ENCODE assay signal across 26 cellular contexts in the genomic region with DNA sequence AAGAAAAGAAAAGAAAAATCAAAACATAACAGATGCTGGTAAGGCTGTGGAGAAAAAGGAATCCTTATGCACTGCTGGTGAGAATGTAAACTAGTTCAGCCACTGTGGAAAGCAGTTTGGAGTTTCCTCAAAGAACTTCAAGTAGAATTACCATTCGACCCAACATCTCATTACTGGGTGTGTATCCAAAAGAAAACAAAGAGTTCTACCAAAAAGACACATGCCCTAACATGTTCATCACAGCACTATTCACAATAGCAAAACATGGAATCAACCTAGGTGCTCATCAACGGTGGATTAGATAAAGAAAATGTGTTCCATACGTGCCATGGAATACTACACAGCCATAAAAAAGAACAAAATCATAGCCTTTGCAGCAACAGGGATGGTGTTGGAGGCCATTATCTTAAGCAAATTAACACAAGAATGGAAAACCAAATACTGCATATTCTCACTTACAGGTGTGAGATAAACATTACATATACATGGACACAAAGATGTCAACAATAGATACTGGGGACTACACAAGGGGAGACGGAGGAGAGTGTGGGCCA.
"Had no signal": no experiment of that assay in that cellular context is flagged by ENCODE, and none has a peak within 500 bp of the region (broad histone marks: within the 10 kb centered on the region; RNA-seq: fewer than 3 reads in every experiment).

No MANE protein-coding gene starts in this region.

- H3K36me3 ChIP-seq: left ventricle myocardium inferior, ovary, prostate gland, stomach, thyroid gland, transverse colon, upper lobe of right lung had no signal

- H3K4me3 ChIP-seq: hepatocyte, left ventricle myocardium inferior, lung, mucosa of descending colon, ovary, prostate gland, skin epidermis, stomach, testis, thyroid gland, transverse colon, upper lobe of right lung had no signal

- H3K27ac Mint-ChIP-seq: memory B cell; naive thymus-derived CD4-positive, alpha-beta T cell; natural killer cell treated with Interleukin-12 subunit alpha and Interleukin-12 subunit beta and Interleukin-15 and Interleukin-18, amount 100 ng/mL, for 72 hours; stimulated activated naive B cell treated with anti-CD40 and anti-IgM and Interleukin-4, amounts not matched to agents 10 μg/mL and 1 μg/mL and 100 μg/mL, for 72 hours had no signal

- H3K4me3 Mint-ChIP-seq: memory B cell; naive thymus-derived CD4-positive, alpha-beta T cell; natural killer cell treated with Interleukin-12 subunit alpha and Interleukin-12 subunit beta and Interleukin-15 and Interleukin-18, amount 100 ng/mL, for 72 hours; stimulated activated naive B cell treated with anti-CD40 and anti-IgM and Interleukin-4, amounts not matched to agents 10 μg/mL and 1 μg/mL and 100 μg/mL, for 72 hours had no signal

- H3K9me3 ChIP-seq: left ventricle myocardium inferior, mucosa of descending colon, ovary, prostate gland, stomach, testis, thyroid gland, transverse colon, upper lobe of right lung had no signal

- H3K27ac ChIP-seq: hepatocyte, left ventricle myocardium inferior, ovary, prostate gland, skin epidermis, stomach, testis, thyroid gland, upper lobe of right lung had no signal

- H3K4me1 Mint-ChIP-seq: memory B cell; naive thymus-derived CD4-positive, alpha-beta T cell; stimulated activated naive B cell treated with anti-CD40 and anti-IgM and Interleukin-4, amounts not matched to agents 10 μg/mL and 1 μg/mL and 100 μg/mL, for 72 hours had no signal

- H3K4me1 ChIP-seq: left ventricle myocardium inferior, prostate gland, testis, thyroid gland, upper lobe of right lung had no signal

- ATAC-seq: mucosa of descending colon; naive thymus-derived CD4-positive, alpha-beta T cell; natural killer cell treated with Interleukin-12 subunit alpha and Interleukin-12 subunit beta and Interleukin-15 and Interleukin-18, amount 100 ng/mL, for 72 hours; right cardiac atrium; sciatic nerve; stimulated activated naive B cell treated with anti-CD40 and anti-IgM and Interleukin-4, amounts not matched to agents 10 μg/mL and 1 μg/mL and 100 μg/mL, for 72 hours; stimulated activated naive CD8-positive, alpha-beta T cell treated with anti-CD3 and anti-CD28 coated beads, Interleukin-15, Interleukin-2, amounts not matched to agents 100 U/mL and 50 U/mL, for 24 hours; upper lobe of right lung had no signal

- DNase-seq: islet precursor cell; left ventricle myocardium inferior; midbrain; mucosa of descending colon; naive thymus-derived CD4-positive, alpha-beta T cell; ovary; retina; right cardiac atrium; stimulated activated CD4-positive, alpha-beta T cell treated with anti-CD3 and anti-CD28 coated beads, Interleukin-12 subunit alpha, Interleukin-12 subunit beta, amount 100 ng/mL, for 4 hours; stimulated activated CD4-positive, alpha-beta T cell treated with anti-CD3 and anti-CD28 coated beads, Interleukin-15, amount 100 ng/mL, for 24 hours; stimulated activated CD4-positive, alpha-beta T cell treated with anti-CD3 and anti-CD28 coated beads, Interleukin-2, amount 100 ng/mL, for 24 hours; stimulated activated CD4-positive, alpha-beta T cell treated with anti-CD3 and anti-CD28 coated beads, Interleukin-4, amount 100 ng/mL, for 1 hour; stimulated activated naive B cell treated with anti-CD40 and anti-IgM and Interleukin-4, amounts not matched to agents 10 μg/mL and 1 μg/mL and 100 μg/mL, for 72 hours; stimulated activated naive CD8-positive, alpha-beta T cell treated with anti-CD3 and anti-CD28 coated beads, Interleukin-15, Interleukin-2, amounts not matched to agents 100 U/mL and 50 U/mL, for 24 hours; stomach; testis; thyroid gland; transverse colon; upper lobe of right lung had no signal

- H3K27me3 ChIP-seq: hepatocyte, ovary, stomach, testis, thyroid gland, transverse colon, upper lobe of right lung had no signal

- H3K36me3 Mint-ChIP-seq: naive thymus-derived CD4-positive, alpha-beta T cell had no signal
